In the genomic region with DNA sequence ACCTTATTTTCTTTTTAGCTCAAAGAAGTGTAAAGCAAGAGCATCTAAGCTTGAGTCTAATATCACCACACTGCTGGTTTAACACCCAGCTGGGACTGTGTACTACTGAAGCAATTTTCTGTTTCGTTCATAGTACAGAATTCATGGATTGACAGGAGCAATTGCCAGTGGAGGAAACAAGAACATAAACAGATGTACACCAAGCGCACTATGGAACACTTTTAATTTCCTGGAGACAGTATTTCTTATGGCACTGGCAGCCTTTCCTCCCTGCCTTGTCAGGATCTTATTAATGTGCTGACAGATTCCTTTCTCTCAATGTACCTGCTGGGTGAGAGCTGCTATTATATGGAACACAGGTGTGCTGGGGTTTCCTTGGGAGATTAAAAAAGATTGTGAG, we compare ENCODE assay signal across 25 cellular contexts.
"Had no signal": no experiment of that assay in that cellular context is flagged by ENCODE, and none has a peak within 500 bp of the region (broad histone marks: within the 10 kb centered on the region; RNA-seq: fewer than 3 reads in every experiment).

No MANE protein-coding gene starts in this region.

- H3K4me3 ChIP-seq: coronary artery, esophagus squamous epithelium, left lung, mucosa of descending colon, ovary, psoas muscle, sigmoid colon, thoracic aorta, tibial nerve, upper lobe of left lung had no signal

- H3K27me3 ChIP-seq: esophagus squamous epithelium, left lung, ovary, sigmoid colon, tibial nerve, upper lobe of left lung had no signal

- H3K27ac ChIP-seq: coronary artery, esophagus squamous epithelium, left lung, ovary, psoas muscle, sigmoid colon, thoracic aorta, tibial nerve, upper lobe of left lung had no signal

- H3K4me3 Mint-ChIP-seq: mesothelial cell of epicardium; naive B cell; natural killer cell treated with Interleukin-12 subunit alpha and Interleukin-12 subunit beta and Interleukin-15 and Interleukin-18, amount 100 ng/mL, for 72 hours; stimulated activated memory B cell treated with anti-CD40 and anti-IgM and Interleukin-4, amounts not matched to agents 10 μg/mL and 1 μg/mL and 100 μg/mL, for 72 hours had no signal

- DNase-seq: dermis blood vessel endothelial cell; effector memory CD4-positive, alpha-beta T cell; erythroblast; esophagus squamous epithelium; left lung; mesenchymal stem cell; mucosa of descending colon; naive B cell; occipital lobe; ovary; posterior cingulate gyrus; psoas muscle; right cardiac atrium; sigmoid colon; stimulated activated CD4-positive, alpha-beta T cell treated with anti-CD3 and anti-CD28 coated beads, Interleukin-2, amount 100 ng/mL, for 24 hours; stimulated activated CD4-positive, alpha-beta T cell treated with anti-CD3 and anti-CD28 coated beads, Interleukin-4, amount 100 ng/mL, for 24 hours; stimulated activated naive CD8-positive, alpha-beta T cell treated with anti-CD3 and anti-CD28 coated beads, Interleukin-15, Interleukin-2, amounts not matched to agents 100 U/mL and 50 U/mL, for 24 hours; substantia nigra; upper lobe of left lung had no signal

- H3K9me3 ChIP-seq: esophagus squamous epithelium, mucosa of descending colon, ovary, psoas muscle, sigmoid colon, thoracic aorta had no signal

- H3K36me3 Mint-ChIP-seq: mesothelial cell of epicardium had no signal

- H3K27me3 Mint-ChIP-seq: stimulated activated memory B cell treated with anti-CD40 and anti-IgM and Interleukin-4, amounts not matched to agents 10 μg/mL and 1 μg/mL and 100 μg/mL, for 72 hours had no signal

- ATAC-seq: left lung; natural killer cell treated with Interleukin-12 subunit alpha and Interleukin-12 subunit beta and Interleukin-15 and Interleukin-18, amount 100 ng/mL, for 72 hours; psoas muscle; right cardiac atrium; stimulated activated memory B cell treated with anti-CD40 and anti-IgM and Interleukin-4, amounts not matched to agents 10 μg/mL and 1 μg/mL and 100 μg/mL, for 72 hours; stimulated activated naive CD8-positive, alpha-beta T cell treated with anti-CD3 and anti-CD28 coated beads, Interleukin-15, Interleukin-2, amounts not matched to agents 100 U/mL and 50 U/mL, for 24 hours had no signal

- H3K36me3 ChIP-seq: esophagus squamous epithelium, left lung, ovary, sigmoid colon, thoracic aorta, upper lobe of left lung had no signal

- H3K27ac Mint-ChIP-seq: mesothelial cell of epicardium; stimulated activated memory B cell treated with anti-CD40 and anti-IgM and Interleukin-4, amounts not matched to agents 10 μg/mL and 1 μg/mL and 100 μg/mL, for 72 hours had no signal
